In the genomic region with DNA sequence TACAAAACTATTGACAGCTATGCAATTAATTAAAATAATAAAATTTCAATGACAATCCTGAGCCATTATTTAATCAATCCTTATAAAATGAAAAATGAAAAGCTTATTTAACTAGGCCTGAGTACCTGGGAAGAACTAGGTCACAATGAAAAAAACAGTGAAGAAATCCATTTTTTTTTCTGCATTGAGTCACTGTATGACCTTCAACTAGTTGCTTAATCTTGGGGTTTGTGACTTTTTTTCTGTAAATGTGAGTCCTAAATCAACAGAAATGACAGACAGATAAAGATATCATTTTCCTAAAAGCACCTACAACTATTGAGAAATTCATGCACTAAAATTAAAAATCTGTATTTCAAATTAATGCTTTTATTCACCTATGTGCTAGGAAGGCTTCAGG, we compare ENCODE assay signal across 34 cellular contexts.
"Had no signal": no experiment of that assay in that cellular context is flagged by ENCODE, and none has a peak within 500 bp of the region (broad histone marks: within the 10 kb centered on the region; RNA-seq: fewer than 3 reads in every experiment).

No MANE protein-coding gene starts in this region.

- H3K36me3 ChIP-seq: esophagus muscularis mucosa, gastrocnemius medialis, right atrium auricular region, stomach, thyroid gland, upper lobe of left lung, vagina, WERI-Rb-1 had no signal

- H3K27me3 Mint-ChIP-seq: activated naive CD4-positive, alpha-beta T cell treated with anti-CD3 and anti-CD28 coated beads, Interleukin-2, amount 50 U/mL, for 24 hours had no signal

- H3K4me1 ChIP-seq: esophagus muscularis mucosa, gastrocnemius medialis, parathyroid adenoma, psoas muscle, right atrium auricular region, stomach, thyroid gland, upper lobe of left lung, vagina had no signal

- H3K4me1 Mint-ChIP-seq: activated naive CD4-positive, alpha-beta T cell treated with anti-CD3 and anti-CD28 coated beads, Interleukin-2, amount 50 U/mL, for 24 hours; activated naive CD8-positive, alpha-beta T cell treated with anti-CD3 and anti-CD28 coated beads, Interleukin-2, amount 50 U/mL, for 24 hours; endodermal cell; memory B cell; naive thymus-derived CD4-positive, alpha-beta T cell; stimulated activated naive B cell treated with anti-CD40 and anti-IgM and Interleukin-4, amounts not matched to agents 10 μg/mL and 1 μg/mL and 100 μg/mL, for 72 hours; T-helper 17 cell had no signal

- H3K9ac ChIP-seq: parathyroid adenoma had no signal

- H3K36me3 Mint-ChIP-seq: activated naive CD4-positive, alpha-beta T cell treated with anti-CD3 and anti-CD28 coated beads, Interleukin-2, amount 50 U/mL, for 24 hours; memory B cell; naive thymus-derived CD4-positive, alpha-beta T cell; stimulated activated naive B cell treated with anti-CD40 and anti-IgM and Interleukin-4, amounts not matched to agents 10 μg/mL and 1 μg/mL and 100 μg/mL, for 72 hours had no signal

- ATAC-seq: activated CD4-positive, CD25-positive, alpha-beta regulatory T cell treated with anti-CD3 and anti-CD28 coated beads, Interleukin-2, amount 50 U/mL, for 24 hours; activated naive CD8-positive, alpha-beta T cell treated with anti-CD3 and anti-CD28 coated beads, Interleukin-2, amount 50 U/mL, for 24 hours; gastrocnemius medialis; left colon; naive thymus-derived CD4-positive, alpha-beta T cell; psoas muscle; stimulated activated naive B cell treated with anti-CD40 and anti-IgM and Interleukin-4, amounts not matched to agents 10 μg/mL and 1 μg/mL and 100 μg/mL, for 72 hours; T-helper 17 cell had no signal

- H2AFZ ChIP-seq: hepatocyte, parathyroid adenoma had no signal

- FAIRE-seq: keratinocyte had no signal

- H3K79me2 ChIP-seq: hepatocyte, parathyroid adenoma had no signal

- H3K9me3 Mint-ChIP-seq: activated naive CD4-positive, alpha-beta T cell treated with anti-CD3 and anti-CD28 coated beads, Interleukin-2, amount 50 U/mL, for 24 hours; activated naive CD8-positive, alpha-beta T cell treated with anti-CD3 and anti-CD28 coated beads, Interleukin-2, amount 50 U/mL, for 24 hours; memory B cell; naive thymus-derived CD4-positive, alpha-beta T cell; stimulated activated naive B cell treated with anti-CD40 and anti-IgM and Interleukin-4, amounts not matched to agents 10 μg/mL and 1 μg/mL and 100 μg/mL, for 72 hours had no signal

- H3K27ac Mint-ChIP-seq: activated naive CD4-positive, alpha-beta T cell treated with anti-CD3 and anti-CD28 coated beads, Interleukin-2, amount 50 U/mL, for 24 hours; activated naive CD8-positive, alpha-beta T cell treated with anti-CD3 and anti-CD28 coated beads, Interleukin-2, amount 50 U/mL, for 24 hours; endodermal cell; memory B cell; naive thymus-derived CD4-positive, alpha-beta T cell; stimulated activated naive B cell treated with anti-CD40 and anti-IgM and Interleukin-4, amounts not matched to agents 10 μg/mL and 1 μg/mL and 100 μg/mL, for 72 hours; T-helper 17 cell had no signal

- DNase-seq: activated CD4-positive, alpha-beta T cell treated with anti-CD3 and anti-CD28 coated beads for 48 hours; activated CD4-positive, alpha-beta T cell treated with anti-CD3 and anti-CD28 coated beads, Interleukin-2, amount 50 U/mL, for 48 hours; activated CD8-positive, alpha-beta memory T cell treated with anti-CD3 and anti-CD28 coated beads for 24 hours; activated gamma-delta T cell; activated naive CD8-positive, alpha-beta T cell treated with anti-CD3 and anti-CD28 coated beads, Interleukin-2, amount 50 U/mL, for 24 hours; anterior cingulate cortex; caudate nucleus; endodermal cell; gastrocnemius medialis; glutamatergic neuron; left colon; midbrain; naive thymus-derived CD4-positive, alpha-beta T cell; nucleus accumbens; psoas muscle; stimulated activated CD4-positive, alpha-beta T cell treated with anti-CD3 and anti-CD28 coated beads, Interleukin-15, amount 100 ng/mL, for 24 hours; stimulated activated CD4-positive, alpha-beta T cell treated with anti-CD3 and anti-CD28 coated beads, Interleukin-2, amount 100 ng/mL, for 24 hours; stimulated activated naive B cell treated with anti-CD40 and anti-IgM and Interleukin-4, amounts not matched to agents 10 μg/mL and 1 μg/mL and 100 μg/mL, for 72 hours; stomach; T-helper 17 cell; T1000; thyroid gland; upper lobe of left lung; WERI-Rb-1 had no signal

- H3K4me3 ChIP-seq: esophagus muscularis mucosa, gastrocnemius medialis, hepatocyte, psoas muscle, right atrium auricular region, stomach, thyroid gland, upper lobe of left lung, vagina had no signal

- H3K4me3 Mint-ChIP-seq: activated naive CD4-positive, alpha-beta T cell treated with anti-CD3 and anti-CD28 coated beads, Interleukin-2, amount 50 U/mL, for 24 hours; activated naive CD8-positive, alpha-beta T cell treated with anti-CD3 and anti-CD28 coated beads, Interleukin-2, amount 50 U/mL, for 24 hours; endodermal cell; memory B cell; naive thymus-derived CD4-positive, alpha-beta T cell; neural crest cell; stimulated activated naive B cell treated with anti-CD40 and anti-IgM and Interleukin-4, amounts not matched to agents 10 μg/mL and 1 μg/mL and 100 μg/mL, for 72 hours; T-helper 17 cell had no signal

- H3K9me3 ChIP-seq: esophagus muscularis mucosa, gastrocnemius medialis, psoas muscle, right atrium auricular region, stomach, thyroid gland, upper lobe of left lung, vagina had no signal

- H3K27me3 ChIP-seq: esophagus muscularis mucosa, gastrocnemius medialis, hepatocyte, right atrium auricular region, stomach, thyroid gland, upper lobe of left lung, vagina had no signal

- H3K4me2 ChIP-seq: hepatocyte had no signal

- H3K27ac ChIP-seq: esophagus muscularis mucosa, gastrocnemius medialis, hepatocyte, parathyroid adenoma, psoas muscle, right atrium auricular region, stomach, thyroid gland, upper lobe of left lung, vagina, WERI-Rb-1 had no signal
